Comparison of ENCODE assay signal across 9 cellular contexts in the genomic region with DNA sequence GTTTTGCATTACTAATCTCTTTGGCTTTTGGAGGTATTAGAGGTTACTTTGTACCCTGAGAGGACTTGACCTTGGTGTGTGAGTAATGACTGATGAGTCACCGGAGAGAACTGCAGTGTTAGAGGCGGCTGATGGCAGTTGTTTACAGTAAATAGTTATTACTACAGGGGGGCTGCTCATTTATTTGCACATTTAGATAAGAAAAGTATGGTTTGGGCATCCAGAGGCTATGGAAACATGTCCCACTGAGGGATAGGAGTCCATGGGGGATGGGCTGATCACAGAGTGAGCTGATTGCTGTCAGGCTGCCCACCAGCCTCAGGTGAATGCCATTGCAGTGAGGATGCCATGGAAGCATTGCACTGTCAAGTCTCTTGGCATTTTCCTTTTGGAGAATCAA. TPM values are rescaled to one million over a fixed set of nuclear protein-coding genes. Genes with fewer than 3 reads are reported as not detected.
DNase-seq lines count a peak whose midpoint lies in the region; ATAC-seq and TF ChIP-seq lines count a peak whose summit lies in the region.
"Had no signal": no experiment of that assay in that cellular context is flagged by ENCODE, and none has a peak within 500 bp of the region (broad histone marks: within the 10 kb centered on the region; RNA-seq: fewer than 3 reads in every experiment).

No MANE protein-coding gene starts in this region.

- H2BK120ac ChIP-seq in H9 (ENCODE audit: low read depth, low read length, poor library complexity, severe bottlenecking): no peak overlapping the region

- DNase-seq in H9 (peak; percentile 36), RWPE2 (ENCODE audit: low spot score) (peak; percentile 53), fibroblast of mammary gland (ENCODE audit: low read depth) (peak; percentile 70), renal cortical epithelial cell (ENCODE audit: low read depth) (peak; percentile 95), HEK293T (ENCODE audit: extremely low spot score) (no peak), NCI-H748 (lab: John Stamatoyannopoulos, UW; ENCODE audit: unreplicated experiment) (no peak)
- DNase-seq: activated CD8-positive, alpha-beta T cell treated with anti-CD3 and anti-CD28 coated beads, Interleukin-2, amount 10 ng/mL, durations not matched to agents 7 days and 5 days had no signal

- H2BK12ac ChIP-seq in H9 (ENCODE audit: insufficient read length, low read depth, low read length): no peak overlapping the region

- H3K4me1 ChIP-seq in H9 (ENCODE audit: insufficient read depth, low read length) (no peaks in the 10 kb centered on the region; the same call in 1 of the 2 replicates), RWPE2 (ENCODE audit: insufficient read depth, poor library complexity, severe bottlenecking) (peaks cover 18% of the 10 kb centered on the region)

- H3K27ac Mint-ChIP-seq in H9: peak overlapping the region; percentile 28 to 65 (median 41); a peak in 5 of 7 replicates
- H3K27ac Mint-ChIP-seq: activated CD8-positive, alpha-beta T cell treated with anti-CD3 and anti-CD28 coated beads, Interleukin-2, amount 10 ng/mL, durations not matched to agents 7 days and 5 days; brain had no signal

- H3K4me1 Mint-ChIP-seq in H9: peaks cover 17 to 22% of the 10 kb centered on the region in 2 experiments

- H3K27me3 ChIP-seq in H9 (ENCODE audit: insufficient read depth, low read length) (no peaks in the 10 kb centered on the region), RWPE2 (ENCODE audit: insufficient read depth, poor library complexity, severe bottlenecking) (no peaks in the 10 kb centered on the region)

- H3K36me3 Mint-ChIP-seq in H9 (ENCODE audit: insufficient read depth in 1 of 3, low read depth in 3 of 3): no peaks in the 10 kb centered on the region
- H3K36me3 Mint-ChIP-seq: brain had no signal

- H3K14ac ChIP-seq in H9 (ENCODE audit: insufficient read depth, low read length): no peak overlapping the region

- H3K23ac ChIP-seq in H9 (ENCODE audit: insufficient read length, low read depth, low read length): no peak overlapping the region

- no peak overlapping the region for H2BK5ac ChIP-seq in H9 (ENCODE audit: insufficient read length, low read length)

- H3K9me3 Mint-ChIP-seq in H9: peaks cover 0 to 9% of the 10 kb centered on the region in 2 experiments; a peak in 3 of 5 replicates

- H3K56ac ChIP-seq in H9 (ENCODE audit: insufficient read length, low read depth, low read length): no peak overlapping the region

- H3K4ac ChIP-seq in H9 (ENCODE audit: low read depth, low read length): no peak overlapping the region

- H2AFZ ChIP-seq in H9 (ENCODE audit: low read length): no peak overlapping the region

- no peak overlapping the region for H3K4me2 ChIP-seq in H9 (ENCODE audit: insufficient read depth, insufficient read length, low read length)

- no peak overlapping the region for H3K4me3 ChIP-seq in RWPE2 (ENCODE audit: severe bottlenecking)
- no peak overlapping the region for H3K4me3 ChIP-seq in fibroblast of mammary gland (ENCODE audit: control insufficient read depth, low read depth, low read length)

- H3K79me2 ChIP-seq in H9 (ENCODE audit: insufficient read depth, low read length): no peaks in the 10 kb centered on the region

- H4K91ac ChIP-seq in H9 (ENCODE audit: insufficient read length, low read depth, low read length): no peak overlapping the region

- H4K20me1 ChIP-seq in H9 (ENCODE audit: control insufficient read depth, insufficient read depth, insufficient read length): no peaks in the 10 kb centered on the region

- H3K4me3 Mint-ChIP-seq in H9: no peak overlapping the region
- H3K4me3 Mint-ChIP-seq: activated CD8-positive, alpha-beta T cell treated with anti-CD3 and anti-CD28 coated beads, Interleukin-2, amount 10 ng/mL, durations not matched to agents 7 days and 5 days; brain had no signal

- no peak overlapping the region for H2AK5ac ChIP-seq in H9 (ENCODE audit: insufficient read length, low read length)

- no CpG with 5 or more reads among the region's 2 CpGs for WGBS in H9 (ENCODE audit: extremely low coverage, insufficient read length, low lambda C conversion rate)

- POLR2A ChIA-PET in HEK293T (lab: Yijun Ruan, JAX): no interaction called here

- no peak overlapping the region for H4K8ac ChIP-seq in H9 (replicated peaks; ENCODE audit: insufficient read length, low read depth, low read length)

- no peak overlapping the region for H3K18ac ChIP-seq in H9 (ENCODE audit: insufficient read length, low read depth, low read length)

- no peak overlapping the region for H2BK15ac ChIP-seq in H9 (ENCODE audit: low read depth, low read length)

- no peaks in the 10 kb centered on the region for H3K79me1 ChIP-seq in H9 (ENCODE audit: insufficient read depth, low read depth, low read length, poor library complexity, severe bottlenecking)

- no peak overlapping the region for H2BK20ac ChIP-seq in H9 (ENCODE audit: low read depth, low read length, poor library complexity, severe bottlenecking)

- no peak overlapping the region for H3K27ac ChIP-seq in H9 (ENCODE audit: insufficient read length, low read depth, low read length)
- H3K27ac ChIP-seq in RWPE2 (ENCODE audit: poor library complexity, severe bottlenecking): peak overlapping the region; percentile 58

- H3K27me3 Mint-ChIP-seq in H9 (ENCODE audit: low read depth): no peaks in the 10 kb centered on the region

- H3K9me3 ChIP-seq in H9 (ENCODE audit: control insufficient read depth, low read depth, low read length): no peaks in the 10 kb centered on the region
- no peaks in the 10 kb centered on the region for H3K9me3 ChIP-seq in RWPE2 (ENCODE audit: severe bottlenecking)

- H3K9ac ChIP-seq in H9 (ENCODE audit: extremely low read depth, insufficient read length, low read length): no peak overlapping the region

- H3T11ph ChIP-seq in H9 (ENCODE audit: low read length): no peak overlapping the region

- H3K23me2 ChIP-seq in H9 (ENCODE audit: insufficient read length, low read depth, low read length, poor library complexity, severe bottlenecking): no peaks in the 10 kb centered on the region

- TF ChIP-seq CTCF in H9 (conservative IDR thresholded peaks at IDR 0.05): no peak
- TF ChIP-seq CTCF in RWPE2 (IDR thresholded peaks at IDR 0.05; ENCODE audit: poor library complexity, severe bottlenecking): no peak
- TF ChIP-seq CTCF in fibroblast of mammary gland (conservative IDR thresholded peaks at IDR 0.05; ENCODE audit: control insufficient read depth, insufficient read depth, low read depth, low read length): no peak

- no peaks in the 10 kb centered on the region for H3K36me3 ChIP-seq in RWPE2 (ENCODE audit: low read depth)

- CTCF ChIA-PET in HEK293T (lab: Yijun Ruan, JAX): no interaction called here

- H4K5ac ChIP-seq in H9 (ENCODE audit: insufficient read length, low read depth, low read length): no peak overlapping the region

- ATAC-seq in RWPE2 (ENCODE audit: low read depth): peak; percentile 93
- no peak for ATAC-seq in GM18502 (IDR thresholded peaks at IDR 0.05; ENCODE audit: poor library complexity, unreplicated experiment)
- ATAC-seq: activated CD8-positive, alpha-beta T cell treated with anti-CD3 and anti-CD28 coated beads, Interleukin-2, amount 10 ng/mL, durations not matched to agents 7 days and 5 days had no signal

TF ChIP-seq in HEK293T, 16 proteins besides CTCF, POLR2A, EP300 and RAD21:
- TF ChIP-seq ZNF384 (IDR thresholded peaks at IDR 0.05) (no peak), NFRKB (IDR thresholded peaks at IDR 0.05) (no peak), LEF1 (IDR thresholded peaks at IDR 0.05; ENCODE audit: borderline replicate concordance) (no peak), HDGF (IDR thresholded peaks at IDR 0.05; ENCODE audit: borderline replicate concordance) (no peak), ELF4 (IDR thresholded peaks at IDR 0.05) (no peak), FOXM1 (IDR thresholded peaks at IDR 0.05; ENCODE audit: borderline replicate concordance) (no peak), FOXK2 (IDR thresholded peaks at IDR 0.05) (no peak), TARDBP (IDR thresholded peaks at IDR 0.05) (no peak), SP1 (IDR thresholded peaks at IDR 0.05) (no peak), CTBP1 (IDR thresholded peaks at IDR 0.05; ENCODE audit: borderline replicate concordance) (no peak), FOXA1 (IDR thresholded peaks at IDR 0.05) (no peak), ARNT (IDR thresholded peaks at IDR 0.05) (no peak), BHLHE40 (IDR thresholded peaks at IDR 0.05; ENCODE audit: borderline replicate concordance) (no peak), SUZ12 (IDR thresholded peaks at IDR 0.05) (no peak), L3MBTL2 (conservative IDR thresholded peaks at IDR 0.05) (no peak)
- TF ChIP-seq, protein P1, sequence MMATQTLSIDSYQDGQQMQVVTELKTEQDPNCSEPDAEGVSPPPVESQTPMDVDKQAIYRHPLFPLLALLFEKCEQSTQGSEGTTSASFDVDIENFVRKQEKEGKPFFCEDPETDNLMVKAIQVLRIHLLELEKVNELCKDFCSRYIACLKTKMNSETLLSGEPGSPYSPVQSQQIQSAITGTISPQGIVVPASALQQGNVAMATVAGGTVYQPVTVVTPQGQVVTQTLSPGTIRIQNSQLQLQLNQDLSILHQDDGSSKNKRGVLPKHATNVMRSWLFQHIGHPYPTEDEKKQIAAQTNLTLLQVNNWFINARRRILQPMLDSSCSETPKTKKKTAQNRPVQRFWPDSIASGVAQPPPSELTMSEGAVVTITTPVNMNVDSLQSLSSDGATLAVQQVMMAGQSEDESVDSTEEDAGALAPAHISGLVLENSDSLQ (IDR thresholded peaks at IDR 0.05): no peak

RNA-seq across cellular contexts. Expression of gene STAC, which starts 17.3 kb away (rescaled TPM):
- 2.9 and 3.0 TPM in 2 replicates for total RNA-seq in H9 (2021)
- total RNA-seq in renal cortical epithelial cell: 22.1 and 22.4 TPM in 2 replicates
- total RNA-seq: activated CD8-positive, alpha-beta T cell treated with anti-CD3 and anti-CD28 coated beads, Interleukin-2, amount 10 ng/mL, durations not matched to agents 7 days and 5 days had no signal

Comparison
In these comparisons a context has a peak if more than half of its experiments do, and no peak if none do; other contexts are left out.
1. DNase-seq: peak in H9 (single experiment), RWPE2 (single experiment), fibroblast of mammary gland (single experiment) and renal cortical epithelial cell (single experiment); none in HEK293T (single experiment) and NCI-H748 (single experiment).